ENCODE assay signal across 8 cellular contexts in genomic region chr2:127576433-127577207, GRCh38. TPM values are rescaled to one million over a fixed set of nuclear protein-coding genes. Genes with fewer than 3 reads are reported as not detected.
DNase-seq lines count a peak whose midpoint lies in the region; ATAC-seq, FAIRE-seq and TF ChIP-seq lines count a peak whose summit lies in the region.
"Had no signal": no experiment of that assay in that cellular context is flagged by ENCODE, and none has a peak within 500 bp of the region (broad histone marks: within the 10 kb centered on the region; RNA-seq: fewer than 3 reads in every experiment).

No MANE protein-coding gene starts in this region.

- no peak overlapping the region for H3K27ac Mint-ChIP-seq in endothelial cell (ENCODE audit: unreplicated experiment)
- H3K27ac Mint-ChIP-seq in stimulated activated naive CD8-positive, alpha-beta T cell treated with anti-CD3 and anti-CD28 coated beads, Interleukin-15, amount 100 ng/mL, for 72 hours, result no peak overlapping the region

- no peak for TF ChIP-seq RAD21 in HepG2 (CRISPR knock-in tag; IDR thresholded peaks at IDR 0.05)

- no peak overlapping the region for H3K27ac ChIP-seq in HepG2 (ENCODE audit: extremely low read length, insufficient read depth, low read length)
- peak overlapping the region; percentile 52 to 70 for H3K27ac ChIP-seq in thoracic aorta

- no peak for FAIRE-seq in HepG2 (lab: Jason Lieb, UNC)
- FAIRE-seq: TTC549 had no signal

- CTCF ChIA-PET in HepG2 (lab: Yijun Ruan, JAX; ENCODE audit: low intra/inter-chr PET ratio, low total read pairs), result no interaction called here

- H3K4me3 ChIP-seq in choroid plexus epithelial cell (ENCODE audit: low read depth, low read length) (no peak overlapping the region), HepG2 (replicated peaks in 1 of 3; ENCODE audit: insufficient read depth in 1 of 3, low read depth in 2 of 3, low read length in 3 of 3) (no peak overlapping the region), thoracic aorta (peak overlapping the region; percentile 43)

- no peaks in the 10 kb centered on the region for H4K20me1 ChIP-seq in HepG2 (ENCODE audit: insufficient read depth, low read length)

- H3K9me3 ChIP-seq in HepG2 (ENCODE audit: low read length) (no peaks in the 10 kb centered on the region), thoracic aorta (no peaks in the 10 kb centered on the region)

- TF ChIP-seq CTCF in choroid plexus epithelial cell (conservative IDR thresholded peaks at IDR 0.05; ENCODE audit: low read depth, low read length) (no peak), HepG2 (CRISPR knock-in tag; IDR thresholded peaks at IDR 0.05) (no peak), thoracic aorta (IDR thresholded peaks at IDR 0.05) (no peak), GM13976 (IDR thresholded peaks at IDR 0.05; ENCODE audit: borderline replicate concordance, control extremely low read depth, extremely low read depth, insufficient read depth, missing control alignments) (no peak), endothelial cell (IDR thresholded peaks at IDR 0.05; ENCODE audit: unreplicated experiment) (no peak)

- H3K9ac ChIP-seq in HepG2 (ENCODE audit: insufficient read depth, low read depth, low read length), result no peak overlapping the region

- peaks cover 6 to 83% of the 10 kb centered on the region in 2 experiments for H3K27me3 ChIP-seq in HepG2 (ENCODE audit: control insufficient read depth in 1 of 2, insufficient read depth in 2 of 2, low read length in 2 of 2)
- H3K27me3 ChIP-seq in thoracic aorta (replicated peaks; ENCODE audit: insufficient read depth), result no peaks in the 10 kb centered on the region

- no TSS peak for BruUV-seq in HepG2 (replicated peaks; lab: Mats Ljungman, UMichigan)

- POLR2A ChIA-PET in HepG2 (lab: Yijun Ruan, JAX), result no interaction called here

- H3K4me2 ChIP-seq in HepG2 (ENCODE audit: low read depth, low read length), result no peak overlapping the region

- no peak for TF ChIP-seq POLR2A in HepG2 (IDR thresholded peaks at IDR 0.05; ENCODE audit: insufficient read depth in 1 of 2, low read depth in 2 of 2, low read length in 2 of 2)

- in situ Hi-C loops in HepG2 (cut with HindIII; ENCODE audit: extremely low pct_ligation_motif_present, low pct_unique_long_range_greater_than_20kb) (no loop called here), GM13976 (cut with MboI; ENCODE audit: low sequenced_read_pairs, unreplicated experiment) (no loop called here)

- H3K4me1 ChIP-seq in HepG2 (ENCODE audit: insufficient read depth, low read length), result no peaks in the 10 kb centered on the region
- peaks cover 10 to 20% of the 10 kb centered on the region in 2 donors for H3K4me1 ChIP-seq in thoracic aorta (ENCODE audit: control insufficient read depth in 1 of 2, low read depth in 2 of 2)

- no peak overlapping the region for H3K4me3 Mint-ChIP-seq in endothelial cell (ENCODE audit: unreplicated experiment)
- H3K4me3 Mint-ChIP-seq in stimulated activated naive CD8-positive, alpha-beta T cell treated with anti-CD3 and anti-CD28 coated beads, Interleukin-15, amount 100 ng/mL, for 72 hours, result no peak overlapping the region

- H3K36me3 Mint-ChIP-seq in endothelial cell (ENCODE audit: low read depth, unreplicated experiment), result no peaks in the 10 kb centered on the region

- TF ChIP-seq EP300 in HepG2 (IDR thresholded peaks at IDR 0.05; ENCODE audit: low read depth in 2 of 2, low read length in 2 of 2) (no peak), HepG2 (CRISPR knock-in tag; IDR thresholded peaks at IDR 0.05; ENCODE audit: borderline replicate concordance) (no peak)

- peak; percentile 83 for DNase-seq in LHCN-M2 (ENCODE audit: low read depth)
- DNase-seq in choroid plexus epithelial cell (ENCODE audit: low read depth), result peak; percentile 55
- DNase-seq in HepG2 (ENCODE audit: low spot score), result no peak
- DNase-seq in thoracic aorta (ENCODE audit: low spot score), result peak; percentile 72
- DNase-seq in GM13976 (ENCODE audit: low spot score), result no peak
- DNase-seq in endothelial cell (ENCODE audit: low spot score), result no peak
- DNase-seq in stimulated activated naive CD8-positive, alpha-beta T cell treated with anti-CD3 and anti-CD28 coated beads, Interleukin-15, amount 100 ng/mL, for 72 hours, result no peak

- peaks cover 7% of the 10 kb centered on the region for H3K27me3 Mint-ChIP-seq in endothelial cell (ENCODE audit: unreplicated experiment)
- H3K27me3 Mint-ChIP-seq in stimulated activated naive CD8-positive, alpha-beta T cell treated with anti-CD3 and anti-CD28 coated beads, Interleukin-15, amount 100 ng/mL, for 72 hours, result no peaks in the 10 kb centered on the region

- intact Hi-C loops in HepG2 (cut with micrococcal nuclease; ENCODE audit: unreplicated experiment), result no loop called here

- WGBS in HepG2 (ENCODE audit: low lambda C conversion rate), result 68% methylated on average over 18 of the region's 26 CpGs

- H3K36me3 ChIP-seq in HepG2 (replicated peaks in 1 of 2; ENCODE audit: control insufficient read depth in 1 of 2, insufficient read depth in 2 of 2, low read length in 2 of 2), result no peaks in the 10 kb centered on the region
- H3K36me3 ChIP-seq in thoracic aorta, result no peaks in the 10 kb centered on the region

- H3K4me1 Mint-ChIP-seq in endothelial cell (ENCODE audit: unreplicated experiment), result no peaks in the 10 kb centered on the region
- H3K4me1 Mint-ChIP-seq in stimulated activated naive CD8-positive, alpha-beta T cell treated with anti-CD3 and anti-CD28 coated beads, Interleukin-15, amount 100 ng/mL, for 72 hours, result peaks cover 26% of the 10 kb centered on the region

- ATAC-seq in HepG2, result peak; percentile 35
- peak; percentile 58 for ATAC-seq in thoracic aorta (ENCODE audit: insufficient number of reproducible peaks, low FRiP score, low read depth)
- no peak for ATAC-seq in stimulated activated naive CD8-positive, alpha-beta T cell treated with anti-CD3 and anti-CD28 coated beads, Interleukin-15, amount 100 ng/mL, for 72 hours

- no peaks in the 10 kb centered on the region for H3K9me3 Mint-ChIP-seq in endothelial cell (ENCODE audit: unreplicated experiment)
- H3K9me3 Mint-ChIP-seq in stimulated activated naive CD8-positive, alpha-beta T cell treated with anti-CD3 and anti-CD28 coated beads, Interleukin-15, amount 100 ng/mL, for 72 hours, result no peaks in the 10 kb centered on the region

- no peaks in the 10 kb centered on the region for H3K79me2 ChIP-seq in HepG2 (ENCODE audit: insufficient read depth, low read length)

- no peak overlapping the region for H2AFZ ChIP-seq in HepG2 (ENCODE audit: low read length)

RNA-seq across cellular contexts. Expression of gene MYO7B, which starts 41.1 kb away (rescaled TPM):
- total RNA-seq in LHCN-M2 (2014; rRNA removed) (0.13 and 0.29 TPM in 2 replicates), HepG2 (2016; rRNA removed; fragmentation: Illumina TruSeq; extraction: Trizol) (not detected in 2 replicates), thoracic aorta (under 1 TPM; 0.14 to 0.78 TPM), endothelial cell (ENCODE audit: unreplicated experiment) (0.90 TPM)
- polyA plus RNA-seq in LHCN-M2 (2012), result 0.97 TPM
- not detected in 2 replicates for total RNA-seq in HepG2 (2016; cell fraction: cytosol; rRNA removed; fragmentation: Illumina TruSeq; extraction: Trizol; ENCODE audit: low read depth)
- total RNA-seq in HepG2 (2016; cell fraction: insoluble cytoplasmic fraction; rRNA removed; fragmentation: Illumina TruSeq; extraction: Trizol), result not detected in 2 replicates
- not detected in 2 replicates for total RNA-seq in HepG2 (2016; cell fraction: membrane; rRNA removed; fragmentation: Illumina TruSeq; extraction: Trizol)
- total RNA-seq in HepG2 (2016; cell fraction: nucleus; rRNA removed; fragmentation: Illumina TruSeq; extraction: Trizol), result not detected in 2 replicates
- polyA plus RNA-seq in HepG2 (2011; rRNA removed), result 0.03 TPM in 1 of 2 replicates, not detected in the other
- polyA plus RNA-seq in HepG2 (2011; cell fraction: cytosol; rRNA removed), result 0.01 TPM in 1 of 2 replicates, not detected in the other
- 0.11 and 0.12 TPM in 2 replicates for polyA plus RNA-seq in HepG2 (2011; cell fraction: nucleus; rRNA removed)
- not detected in 2 replicates for polyA plus RNA-seq in HepG2 (2012)
- polyA plus RNA-seq in HepG2 (2016; cell fraction: cytosol; fragmentation: Illumina TruSeq; extraction: Trizol; ENCODE audit: low read depth), result not detected in 2 replicates
- not detected in 2 replicates for polyA plus RNA-seq in HepG2 (2016; cell fraction: insoluble cytoplasmic fraction; fragmentation: Illumina TruSeq; extraction: Trizol; ENCODE audit: low read depth)
- not detected in 2 replicates for polyA plus RNA-seq in HepG2 (2016; cell fraction: membrane; fragmentation: Illumina TruSeq; extraction: Trizol; ENCODE audit: low read depth)
- not detected in 2 replicates for polyA plus RNA-seq in HepG2 (2016; cell fraction: nucleus; fragmentation: Illumina TruSeq; extraction: Trizol; ENCODE audit: insufficient read depth, low read depth)
- 0.02 TPM in 1 of 2 replicates, not detected in the other for polyA minus RNA-seq in HepG2 (2011; rRNA and poly(A)+ RNA removed; ENCODE audit: low replicate concordance)
- polyA minus RNA-seq in HepG2 (2011; cell fraction: cytosol; rRNA and poly(A)+ RNA removed), result not detected in 2 replicates
- polyA minus RNA-seq in HepG2 (2011; cell fraction: nucleus; rRNA and poly(A)+ RNA removed), result not detected in 2 replicates

RNA-seq across cellular contexts. Expression of gene IWS1, which starts 50.3 kb away (rescaled TPM):
- 42.1 and 47.5 TPM in 2 replicates for total RNA-seq in LHCN-M2 (2014; rRNA removed)
- polyA plus RNA-seq in LHCN-M2 (2012), result 29.3 TPM
- 62.3 and 90.2 TPM in 2 replicates for total RNA-seq in HepG2 (2016; rRNA removed; fragmentation: Illumina TruSeq; extraction: Trizol)
- total RNA-seq in HepG2 (2016; cell fraction: cytosol; rRNA removed; fragmentation: Illumina TruSeq; extraction: Trizol; ENCODE audit: low read depth), result 6.7 and 7.7 TPM in 2 replicates
- total RNA-seq in HepG2 (2016; cell fraction: insoluble cytoplasmic fraction; rRNA removed; fragmentation: Illumina TruSeq; extraction: Trizol), result 62.9 and 85.5 TPM in 2 replicates
- 17.1 and 18.1 TPM in 2 replicates for total RNA-seq in HepG2 (2016; cell fraction: membrane; rRNA removed; fragmentation: Illumina TruSeq; extraction: Trizol)
- total RNA-seq in HepG2 (2016; cell fraction: nucleus; rRNA removed; fragmentation: Illumina TruSeq; extraction: Trizol), result 52.7 and 54.8 TPM in 2 replicates
- 25.7 and 28.9 TPM in 2 replicates for polyA plus RNA-seq in HepG2 (2011; rRNA removed)
- polyA plus RNA-seq in HepG2 (2011; cell fraction: cytosol; rRNA removed), result 16.1 and 24.8 TPM in 2 replicates
- 17.9 and 22.5 TPM in 2 replicates for polyA plus RNA-seq in HepG2 (2011; cell fraction: nucleus; rRNA removed)
- polyA plus RNA-seq in HepG2 (2012), result 43.1 and 48.6 TPM in 2 replicates
- 4.3 and 4.7 TPM in 2 replicates for polyA plus RNA-seq in HepG2 (2016; cell fraction: cytosol; fragmentation: Illumina TruSeq; extraction: Trizol; ENCODE audit: low read depth)
- 87.1 and 88.3 TPM in 2 replicates for polyA plus RNA-seq in HepG2 (2016; cell fraction: insoluble cytoplasmic fraction; fragmentation: Illumina TruSeq; extraction: Trizol; ENCODE audit: low read depth)
- 9.9 and 10.2 TPM in 2 replicates for polyA plus RNA-seq in HepG2 (2016; cell fraction: membrane; fragmentation: Illumina TruSeq; extraction: Trizol; ENCODE audit: low read depth)
- polyA plus RNA-seq in HepG2 (2016; cell fraction: nucleus; fragmentation: Illumina TruSeq; extraction: Trizol; ENCODE audit: insufficient read depth, low read depth), result 60.9 and 64.3 TPM in 2 replicates
- 7.4 and 11.6 TPM in 2 replicates for polyA minus RNA-seq in HepG2 (2011; rRNA and poly(A)+ RNA removed; ENCODE audit: low replicate concordance)
- polyA minus RNA-seq in HepG2 (2011; cell fraction: cytosol; rRNA and poly(A)+ RNA removed), result 28.7 and 30.0 TPM in 2 replicates
- 43.5 and 63.2 TPM in 2 replicates for polyA minus RNA-seq in HepG2 (2011; cell fraction: nucleus; rRNA and poly(A)+ RNA removed)
- 10 to 100 TPM; 43.2 to 54.0 TPM for total RNA-seq in thoracic aorta
- 50.5 TPM for total RNA-seq in endothelial cell (ENCODE audit: unreplicated experiment)

Comparison
In these comparisons a context has a peak if more than half of its experiments do, and no peak if none do; other contexts are left out.
1. DNase-seq: peak in LHCN-M2 (single experiment), choroid plexus epithelial cell (single experiment) and thoracic aorta (single experiment); none in HepG2 (single experiment), GM13976 (single experiment), endothelial cell (single experiment) and stimulated activated naive CD8-positive, alpha-beta T cell treated with anti-CD3 and anti-CD28 coated beads, Interleukin-15, amount 100 ng/mL, for 72 hours (0 of 2).